Comparison of ENCODE assay signal across 8 cellular contexts in the genomic region with DNA sequence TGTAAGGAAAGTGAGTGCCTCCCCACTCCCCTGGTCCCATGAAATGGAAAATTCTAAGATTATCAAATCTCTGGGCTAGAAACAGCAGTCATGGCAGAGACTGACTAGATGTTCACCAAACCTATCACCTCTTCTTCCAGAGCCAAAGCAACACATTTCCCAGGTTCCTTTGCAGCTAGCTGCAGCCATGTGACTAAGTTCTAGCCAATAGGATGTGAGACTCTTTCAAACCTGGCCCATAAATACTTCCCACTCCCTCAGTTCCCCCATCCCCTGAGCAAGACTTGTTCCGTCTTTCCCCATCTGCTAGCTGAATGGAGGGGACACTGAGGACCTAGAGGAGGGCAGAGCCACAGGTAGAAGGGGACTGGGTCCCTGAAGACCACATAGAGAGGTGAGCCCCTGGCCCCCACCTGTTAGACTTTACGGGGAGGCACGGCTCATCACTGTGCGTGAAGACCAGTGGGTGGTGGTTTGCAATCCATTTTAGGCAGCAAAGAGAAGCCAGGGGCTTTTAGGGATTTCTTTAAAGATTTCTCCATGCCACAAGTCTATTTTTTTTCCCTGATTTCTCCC.
"Had no signal": no experiment of that assay in that cellular context is flagged by ENCODE, and none has a peak within 500 bp of the region (broad histone marks: within the 10 kb centered on the region; RNA-seq: fewer than 3 reads in every experiment).

No MANE protein-coding gene starts in this region.

- FAIRE-seq: H1, H54, HepG2 had no signal

- H3K4me2 ChIP-seq: GM23338 had no signal

- H3K27ac ChIP-seq: HL-60 had no signal

- H3K4me3 ChIP-seq: GM23338 had no signal

- ATAC-seq: GM23338, HepG2 had no signal

- H2AFZ ChIP-seq: GM23338 had no signal

- DNase-seq: H9, HCEC 1CT, KG1 had no signal
